In the genomic region with DNA sequence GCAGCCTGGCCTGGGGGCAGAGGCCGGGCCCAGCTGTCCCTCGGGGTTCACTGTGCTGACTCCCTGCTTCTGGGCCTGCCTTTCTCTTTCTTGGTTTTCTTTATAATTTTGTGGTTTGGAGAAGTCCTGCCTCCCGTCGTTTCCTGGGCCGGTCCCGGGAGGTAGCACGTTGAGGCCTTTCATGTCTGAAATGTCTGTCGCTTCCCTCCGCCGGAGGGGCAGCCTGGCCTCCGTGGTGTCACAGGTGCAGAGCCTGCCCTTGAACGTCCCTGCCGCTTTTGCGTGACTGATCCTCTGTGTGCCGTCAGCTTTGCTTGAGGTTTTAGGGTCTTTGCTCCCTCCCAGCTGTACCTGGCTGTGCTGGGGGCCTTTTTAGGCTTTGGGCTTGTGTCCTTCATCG, we compare ENCODE assay signal across 20 cellular contexts.
DNase-seq lines count a peak whose midpoint lies in the region; ATAC-seq and TF ChIP-seq lines count a peak whose summit lies in the region.
"Had no signal": no experiment of that assay in that cellular context is flagged by ENCODE, and none has a peak within 500 bp of the region (broad histone marks: within the 10 kb centered on the region; RNA-seq: fewer than 3 reads in every experiment).

No MANE protein-coding gene starts in this region.

- no peak overlapping the region for H3K4me3 Mint-ChIP-seq in nephron progenitor cell
- H3K4me3 Mint-ChIP-seq: GM23338 had no signal

- ATAC-seq in HG03342 (IDR thresholded peaks at IDR 0.05; ENCODE audit: unreplicated experiment) = no peak
- ATAC-seq: SK-N-SH treated with all-trans-retinoic acid at 6 μM for 48 hours had no signal

- peaks cover 18% of the 10 kb centered on the region for H4K20me1 ChIP-seq in BLaER1
- peaks cover 16 to 65% (median 33%) of the 10 kb centered on the region in 11 experiments; a peak in 18 of 22 replicates for H4K20me1 ChIP-seq in BLaER1 treated with 17β-estradiol and CSF1 and Interleukin-3, amounts not matched to agents 10 nM and 100 nM

- H3K27ac ChIP-seq in BLaER1 = peak overlapping the region; percentile 53
- peak overlapping the region in 6 of 11 experiments; percentile 11 to 61 (median 18); a peak in 8 of 22 replicates for H3K27ac ChIP-seq in BLaER1 treated with 17β-estradiol and CSF1 and Interleukin-3, amounts not matched to agents 10 nM and 100 nM
- H3K27ac ChIP-seq: KMS-11, PC-9, RWPE1 had no signal

- DNase-seq in NT2/D1 (ENCODE audit: low read depth, low spot score) (no peak), nephron progenitor cell (no peak), NCI-H748 (lab: John Stamatoyannopoulos, UW; ENCODE audit: unreplicated experiment) (no peak), nucleus accumbens (lab: John Stamatoyannopoulos, UW) (no peak)
- DNase-seq: CD4-positive, CD25-positive, alpha-beta regulatory T cell; COR-L47; GDM1; NCI-H1417 treated with DMSO at 0.1 percent for 48 hours; NCI-H187 treated with DMSO at 0.1 percent for 48 hours; NCI-H226; NCI-H524; PC-9; SIG-M5 had no signal

- H3K9me3 Mint-ChIP-seq in nephron progenitor cell = no peaks in the 10 kb centered on the region
- H3K9me3 Mint-ChIP-seq: CD4-positive, CD25-positive, alpha-beta regulatory T cell; GM23338 had no signal

- H3K4me2 ChIP-seq in BLaER1 = peak overlapping the region; percentile 94
- H3K4me2 ChIP-seq in BLaER1 treated with 17β-estradiol and CSF1 and Interleukin-3, amounts not matched to agents 10 nM and 100 nM = peak overlapping the region; percentile 79 to 97 (median 90)
- H3K4me2 ChIP-seq: GM23338, KMS-11, PC-9 had no signal

- H3K4me3 ChIP-seq in BLaER1 (peak overlapping the region; percentile 47; the same call in 1 of the 2 replicates), NT2/D1 (ENCODE audit: insufficient read length, low read depth) (no peak overlapping the region)
- peak overlapping the region in 3 of 10 experiments; percentile 9 to 33 (median 12); a peak in 5 of 20 replicates for H3K4me3 ChIP-seq in BLaER1 treated with 17β-estradiol and CSF1 and Interleukin-3, amounts not matched to agents 10 nM and 100 nM
- H3K4me3 ChIP-seq: GM23338, PC-9 had no signal

- peak overlapping the region; percentile 44; the same call in 1 of the 2 replicates for H3K9ac ChIP-seq in BLaER1
- peak overlapping the region; percentile 20 to 60 (median 48); a peak in 19 of 22 replicates for H3K9ac ChIP-seq in BLaER1 treated with 17β-estradiol and CSF1 and Interleukin-3, amounts not matched to agents 10 nM and 100 nM
- H3K9ac ChIP-seq in NT2/D1 (ENCODE audit: insufficient read length, low read depth) = peak overlapping the region; percentile 42
- H3K9ac ChIP-seq: KMS-11 had no signal

- H3K27ac Mint-ChIP-seq in nephron progenitor cell = peak overlapping the region; percentile 79
- H3K27ac Mint-ChIP-seq: CD4-positive, CD25-positive, alpha-beta regulatory T cell had no signal

- TF ChIP-seq CTCF in nephron progenitor cell (IDR thresholded peaks at IDR 0.05) = no peak

- H3K4me1 ChIP-seq in BLaER1 = peaks cover 75% of the 10 kb centered on the region
- H3K4me1 ChIP-seq in BLaER1 treated with 17β-estradiol and CSF1 and Interleukin-3, amounts not matched to agents 10 nM and 100 nM = peaks cover 36 to 75% (median 62%) of the 10 kb centered on the region in 10 experiments
- peaks cover 6% of the 10 kb centered on the region for H3K4me1 ChIP-seq in NT2/D1 (ENCODE audit: insufficient read depth, insufficient read length)

- peaks cover 9% of the 10 kb centered on the region for H3K4me1 Mint-ChIP-seq in nephron progenitor cell
- H3K4me1 Mint-ChIP-seq: CD4-positive, CD25-positive, alpha-beta regulatory T cell had no signal

- H3K36me3 ChIP-seq in BLaER1 (peaks cover 69% of the 10 kb centered on the region), NT2/D1 (ENCODE audit: insufficient read depth, insufficient read length, low read length) (peaks cover 60% of the 10 kb centered on the region)
- H3K36me3 ChIP-seq in BLaER1 treated with 17β-estradiol and CSF1 and Interleukin-3, amounts not matched to agents 10 nM and 100 nM = peaks cover 46 to 86% (median 61%) of the 10 kb centered on the region in 11 experiments

- H3K9me3 ChIP-seq in BLaER1 = no peaks in the 10 kb centered on the region
- no peaks in the 10 kb centered on the region for H3K9me3 ChIP-seq in BLaER1 treated with 17β-estradiol and CSF1 and Interleukin-3, amounts not matched to agents 10 nM and 100 nM (replicated peaks in 1 of 11)
- H3K9me3 ChIP-seq in NT2/D1 (ENCODE audit: insufficient read depth, low read length) = no peaks in the 10 kb centered on the region

- peaks cover 27% of the 10 kb centered on the region for H3K36me3 Mint-ChIP-seq in nephron progenitor cell (ENCODE audit: low read depth)

- H3K27me3 ChIP-seq in BLaER1 (no peaks in the 10 kb centered on the region), NT2/D1 (ENCODE audit: insufficient read depth, insufficient read length) (no peaks in the 10 kb centered on the region)
- H3K27me3 ChIP-seq in BLaER1 treated with 17β-estradiol and CSF1 and Interleukin-3, amounts not matched to agents 10 nM and 100 nM = peaks cover 0 to 15% (median 0%) of the 10 kb centered on the region in 11 experiments; a peak in 3 of 22 replicates

- H3K27me3 Mint-ChIP-seq in nephron progenitor cell (ENCODE audit: low read depth, poor library complexity) = no peaks in the 10 kb centered on the region
- H3K27me3 Mint-ChIP-seq: CD4-positive, CD25-positive, alpha-beta regulatory T cell had no signal
